In genomic region chr10:23402856-23403255, GRCh38 we compare ENCODE assay signal across 27 cellular contexts. TPM values are rescaled to one million over a fixed set of nuclear protein-coding genes. Genes with fewer than 3 reads are reported as not detected.
"Had no signal": no experiment of that assay in that cellular context is flagged by ENCODE, and none has a peak within 500 bp of the region (broad histone marks: within the 10 kb centered on the region; RNA-seq: fewer than 3 reads in every experiment).

No MANE protein-coding gene starts in this region.

- H3K36me3 ChIP-seq: ascending aorta had no signal

- H3K4me1 ChIP-seq: ascending aorta had no signal

- H3K9me3 ChIP-seq: ascending aorta had no signal

- H3K4me3 ChIP-seq: ascending aorta, body of pancreas had no signal

- H3K27me3 ChIP-seq: ascending aorta, body of pancreas had no signal

- ATAC-seq: activated naive CD4-positive, alpha-beta T cell treated with anti-CD3 and anti-CD28 coated beads, Interleukin-2, amount 50 U/mL, for 72 hours; activated naive CD8-positive, alpha-beta T cell treated with anti-CD3 and anti-CD28 coated beads, Interleukin-2, amount 50 U/mL, for 24 hours; activated T-cell treated with anti-CD3 and anti-CD28 coated beads, Interleukin-2, amount 50 U/mL, for 4 hours; body of pancreas; Panc1; WTC11 had no signal

- H3K27ac ChIP-seq: ascending aorta, body of pancreas had no signal

- FAIRE-seq: bronchial epithelial cell had no signal

- DNase-seq: activated CD4-positive, alpha-beta memory T cell treated with anti-CD3 and anti-CD28 coated beads for 36 hours; activated CD4-positive, alpha-beta T cell treated with anti-CD3 and anti-CD28 coated beads for 48 hours; activated CD4-positive, CD25-positive, alpha-beta regulatory T cell treated with anti-CD3 and anti-CD28 coated beads, Interleukin-2, amount 50 U/mL, for 72 hours; activated CD8-positive, alpha-beta memory T cell treated with anti-CD3 and anti-CD28 coated beads for 24 hours; activated effector memory CD4-positive, alpha-beta T cell treated with anti-CD3 and anti-CD28 coated beads, Interleukin-2, amount 50 U/mL, for 16 hours; activated naive CD4-positive, alpha-beta T cell treated with Interleukin-2 at 50 U/mL for 16 hours; activated naive CD8-positive, alpha-beta T cell treated with anti-CD3 and anti-CD28 coated beads, Interleukin-2, amount 50 U/mL, for 24 hours; activated T-cell treated with anti-CD3 and anti-CD28 coated beads, Interleukin-2, amount 50 U/mL, for 4 hours; amniotic stem cell; body of pancreas; MM.1S; NCI-H1105; NCI-H1436; NCI-H1694 treated with DMSO at 0.1 percent for 48 hours; NCI-H2029 treated with DMSO at 0.1 percent for 48 hours; NCI-H510A treated with DMSO at 0.1 percent for 48 hours; NCI-H69; NK-92 treated with Interleukin-12 subunit alpha and Interleukin-12 subunit beta, amount 100 ng/mL, for 24 hours; OCI-M1; RPMI8226; SHP77 had no signal

RNA-seq across cellular contexts. Expression of gene C10orf67, which starts 58.3 kb away (rescaled TPM):
- total RNA-seq: ascending aorta, bronchial epithelial cell, SK-MEL-5, WTC11 had no signal
